Comparison of ENCODE assay signal across 1 cellular context in genomic region chr7:139340037-139340807, GRCh38.
TF ChIP-seq lines count a peak whose summit lies in the region.

No MANE protein-coding gene starts in this region.

TF ChIP-seq in HEK293, 187 proteins besides CTCF, POLR2A, EP300 and RAD21 (continued from another document and continues in another):
- TF ChIP-seq ZNF155 (tag by site-specific recombination; IDR thresholded peaks at IDR 0.05) (no peak), ZNF26 (tag by site-specific recombination; IDR thresholded peaks at IDR 0.05) (no peak), ZNF19 (tag by site-specific recombination; IDR thresholded peaks at IDR 0.05; ENCODE audit: low read depth) (no peak), ZNF132 (tag by site-specific recombination; IDR thresholded peaks at IDR 0.05; ENCODE audit: borderline replicate concordance) (no peak), ZNF335 (tag by site-specific recombination; conservative IDR thresholded peaks at IDR 0.05) (peak; percentile 59), ZEB2 (tag by site-specific recombination; IDR thresholded peaks at IDR 0.05) (peak; percentile 84), FEZF1 (tag by site-specific recombination; IDR thresholded peaks at IDR 0.05) (no peak), ZNF830 (tag by site-specific recombination; IDR thresholded peaks at IDR 0.05; ENCODE audit: low read depth) (no peak), BCL11A (tag by site-specific recombination; IDR thresholded peaks at IDR 0.05; ENCODE audit: low read depth) (no peak), ZNF121 (tag by site-specific recombination; IDR thresholded peaks at IDR 0.05) (peak; percentile 65), ZNF513 (tag by site-specific recombination; IDR thresholded peaks at IDR 0.05) (peak; percentile 80), ZNF76 (tag by site-specific recombination; IDR thresholded peaks at IDR 0.05; ENCODE audit: borderline replicate concordance, low read depth) (peak; percentile 88), HOXA7 (CRISPR knock-in tag; IDR thresholded peaks at IDR 0.05; ENCODE audit: borderline replicate concordance) (no peak), HOXC10 (CRISPR knock-in tag; IDR thresholded peaks at IDR 0.05) (no peak), WT1 (tag by site-specific recombination; IDR thresholded peaks at IDR 0.05) (no peak; the same call in 1 of the 2 replicates), ZNF138 (tag by site-specific recombination; IDR thresholded peaks at IDR 0.05; ENCODE audit: borderline replicate concordance) (no peak), ZNF175 (tag by site-specific recombination; IDR thresholded peaks at IDR 0.05) (no peak), ZNF639 (tag by site-specific recombination; IDR thresholded peaks at IDR 0.05) (peak; percentile 58), PRDM2 (tag by site-specific recombination; IDR thresholded peaks at IDR 0.05; ENCODE audit: borderline replicate concordance) (no peak), ZNF664 (tag by site-specific recombination; IDR thresholded peaks at IDR 0.05) (no peak; the same call in 1 of the 2 replicates), AEBP2 (tag by site-specific recombination; IDR thresholded peaks at IDR 0.05; ENCODE audit: borderline replicate concordance) (no peak), ZNF174 (tag by site-specific recombination; IDR thresholded peaks at IDR 0.05) (no peak), ZNF792 (tag by site-specific recombination; IDR thresholded peaks at IDR 0.05) (0 out of 2 replicates have a peak, but pooled peaks have one; percentile 72), ZNF274 (IDR thresholded peaks at IDR 0.05; ENCODE audit: low read length) (no peak), ZNF274 (tag by site-specific recombination; IDR thresholded peaks at IDR 0.05; ENCODE audit: borderline replicate concordance) (no peak), RBAK (tag by site-specific recombination; IDR thresholded peaks at IDR 0.05) (0 out of 2 replicates have a peak, but pooled peaks have one; percentile 52), ZNF423 (tag by site-specific recombination; IDR thresholded peaks at IDR 0.05) (no peak), ZNF677 (tag by site-specific recombination; IDR thresholded peaks at IDR 0.05) (no peak), ZNF37A (tag by site-specific recombination; IDR thresholded peaks at IDR 0.05) (no peak), ZNF692 (tag by site-specific recombination; IDR thresholded peaks at IDR 0.05) (peak; percentile 73; the same call in 1 of the 2 replicates), ZBTB48 (tag by site-specific recombination; IDR thresholded peaks at IDR 0.05) (no peak), ZNF473 (tag by site-specific recombination; IDR thresholded peaks at IDR 0.05) (no peak), ZNF785 (tag by site-specific recombination; IDR thresholded peaks at IDR 0.05) (peak; percentile 55; the same call in 1 of the 2 replicates), ZNF580 (tag by site-specific recombination; IDR thresholded peaks at IDR 0.05) (peak; percentile 99), ZBTB11 (tag by site-specific recombination; conservative IDR thresholded peaks at IDR 0.05; ENCODE audit: low read depth) (peak; percentile 98), ZSCAN23 (tag by site-specific recombination; IDR thresholded peaks at IDR 0.05) (peak; percentile 87), ZNF610 (tag by site-specific recombination; IDR thresholded peaks at IDR 0.05; ENCODE audit: borderline replicate concordance) (peak; percentile 73), ZSCAN16 (tag by site-specific recombination; IDR thresholded peaks at IDR 0.05) (no peak), PRDM1 (tag by site-specific recombination; IDR thresholded peaks at IDR 0.05) (no peak), KLF7 (tag by site-specific recombination; IDR thresholded peaks at IDR 0.05; ENCODE audit: borderline replicate concordance) (peak; percentile 89), ZFP3 (tag by site-specific recombination; IDR thresholded peaks at IDR 0.05; ENCODE audit: low read depth) (no peak), ZNF555 (tag by site-specific recombination; conservative IDR thresholded peaks at IDR 0.05) (no peak), ZNF623 (tag by site-specific recombination; IDR thresholded peaks at IDR 0.05) (peak; percentile 32; the same call in 1 of the 2 replicates), ZNF544 (tag by site-specific recombination; IDR thresholded peaks at IDR 0.05) (no peak), ZNF239 (tag by site-specific recombination; IDR thresholded peaks at IDR 0.05) (no peak), ZNF549 (tag by site-specific recombination; IDR thresholded peaks at IDR 0.05) (no peak)
